Comparison of ENCODE assay signal across 13 cellular contexts in the genomic region with DNA sequence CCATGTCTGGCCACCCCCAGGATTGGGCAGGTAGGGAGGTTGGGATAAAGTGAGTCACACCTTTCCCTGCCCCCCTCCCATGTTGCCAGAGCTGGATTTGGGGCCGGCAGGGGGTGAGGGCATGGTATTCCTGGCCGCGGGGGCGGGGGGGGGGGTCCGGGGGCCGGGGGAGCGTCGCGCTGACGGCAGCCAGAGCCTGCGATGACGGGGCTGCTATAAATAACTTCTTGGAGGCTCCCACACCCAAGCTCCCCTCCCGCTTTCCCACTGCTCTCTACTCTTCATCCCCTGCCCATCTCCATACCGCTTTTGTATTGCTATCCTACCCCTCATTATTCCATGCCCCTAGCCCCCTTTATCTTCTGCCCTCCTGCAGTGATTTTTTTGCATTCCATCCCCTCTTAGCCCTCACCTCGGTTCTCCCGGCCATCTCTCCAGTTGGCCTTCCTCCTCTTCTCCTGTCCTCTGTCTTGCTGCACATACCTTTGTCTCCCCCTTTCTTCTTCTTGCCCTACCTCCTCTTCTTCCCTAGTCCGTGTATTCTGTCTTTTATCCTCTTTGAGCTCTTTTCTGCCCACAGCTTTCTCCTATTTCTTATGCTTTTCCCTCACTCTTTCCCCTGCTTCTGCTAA. TPM values are rescaled to one million over a fixed set of nuclear protein-coding genes. Genes with fewer than 3 reads are reported as not detected.
DNase-seq lines count a peak whose midpoint lies in the region; ATAC-seq and TF ChIP-seq lines count a peak whose summit lies in the region.
"Had no signal": no experiment of that assay in that cellular context is flagged by ENCODE, and none has a peak within 500 bp of the region (broad histone marks: within the 10 kb centered on the region; RNA-seq: fewer than 3 reads in every experiment).

No MANE protein-coding gene starts in this region.

- intact Hi-C loops in MCF 10A (cut with micrococcal nuclease), result no loop called here
- intact Hi-C loops in breast epithelium (cut with DNase I; ENCODE audit: low total_unique reads), result no loop called here
- intact Hi-C loops in vagina (cut with DNase I), result no loop called here

- CTCF ChIA-PET in MCF 10A (lab: Yijun Ruan, JAX), result no interaction called here

- H3K4me1 Mint-ChIP-seq in MCF 10A (ENCODE audit: insufficient read depth, unreplicated experiment), result peaks cover 29% of the 10 kb centered on the region

- peak overlapping the region; percentile 21 for H3K27ac Mint-ChIP-seq in MCF 10A (ENCODE audit: low read depth, unreplicated experiment)

- TF ChIP-seq CTCF in MCF 10A (IDR thresholded peaks at IDR 0.05; ENCODE audit: unreplicated experiment) (no peak), breast epithelium (IDR thresholded peaks at IDR 0.05) (no peak), fibroblast of lung (conservative IDR thresholded peaks at IDR 0.05 in 1 of 2, IDR thresholded peaks at IDR 0.05 in 1 of 2; ENCODE audit: low read depth in 1 of 2, low read length in 2 of 2) (no peak), vagina (IDR thresholded peaks at IDR 0.05) (no peak)

- H3K9me3 Mint-ChIP-seq in MCF 10A (ENCODE audit: unreplicated experiment), result no peaks in the 10 kb centered on the region

- H3K4me3 Mint-ChIP-seq in MCF 10A (ENCODE audit: unreplicated experiment), result no peak overlapping the region

- peaks cover 13% of the 10 kb centered on the region for H3K79me2 ChIP-seq in fibroblast of lung (ENCODE audit: control insufficient read depth, insufficient read depth, low read length)

- no TSS peak for BruUV-seq in MCF 10A (replicated peaks; lab: Mats Ljungman, UMichigan)

- no peaks in the 10 kb centered on the region for H3K27me3 ChIP-seq in breast epithelium
- H3K27me3 ChIP-seq in fibroblast of lung (ENCODE audit: control insufficient read depth, insufficient read depth, low read length), result no peaks in the 10 kb centered on the region
- no peaks in the 10 kb centered on the region for H3K27me3 ChIP-seq in muscle layer of colon (ENCODE audit: control insufficient read depth in 1 of 2, insufficient read depth in 2 of 2, low read length in 2 of 2)
- no peaks in the 10 kb centered on the region for H3K27me3 ChIP-seq in vagina

- H3K4me2 ChIP-seq in fibroblast of lung (ENCODE audit: extremely low read depth, insufficient read depth, low read length), result no peak overlapping the region

- DNase-seq in MCF 10A (ENCODE audit: unreplicated experiment) (no peak), breast epithelium (ENCODE audit: low spot score in 2 of 2) (no peak), fibroblast of lung (ENCODE audit: low read depth in 2 of 2) (peak; percentile 61 to 65), vagina (ENCODE audit: extremely low spot score in 2 of 2) (no peak), NCI-H748 treated with DMSO at 0.1 percent for 48 hours (lab: John Stamatoyannopoulos, UW) (no peak), AML-193 (lab: John Stamatoyannopoulos, UW) (no peak)
- DNase-seq: ACHN; activated CD4-positive, alpha-beta T cell treated with anti-CD3 and anti-CD28 coated beads, Interleukin-2, amount 50 U/mL, for 1 hour; EL; posterior cingulate gyrus; SHP77 treated with DMSO at 0.1 percent for 48 hours had no signal

- H3K9me3 ChIP-seq in breast epithelium (no peaks in the 10 kb centered on the region), fibroblast of lung (ENCODE audit: control insufficient read depth, insufficient read depth, low read depth, low read length) (no peaks in the 10 kb centered on the region), muscle layer of colon (ENCODE audit: low read length) (no peaks in the 10 kb centered on the region), vagina (no peaks in the 10 kb centered on the region)

- H3K9ac ChIP-seq in fibroblast of lung (ENCODE audit: insufficient read depth, low read length) (peak overlapping the region; percentile 20), muscle layer of colon (ENCODE audit: low read length) (peak overlapping the region; percentile 22)

- H2AFZ ChIP-seq in fibroblast of lung (ENCODE audit: low read length), result no peak overlapping the region

- H3K4me1 ChIP-seq in breast epithelium, result peaks cover 0 to 6% of the 10 kb centered on the region in 2 donors
- H3K4me1 ChIP-seq in fibroblast of lung (ENCODE audit: control insufficient read depth, extremely low read depth, insufficient read depth, low read length), result peaks cover 19% of the 10 kb centered on the region
- H3K4me1 ChIP-seq in muscle layer of colon (ENCODE audit: insufficient read depth, low read length), result peaks cover 47% of the 10 kb centered on the region
- H3K4me1 ChIP-seq in vagina, result peaks cover 47% of the 10 kb centered on the region

- H4K20me1 ChIP-seq in fibroblast of lung (ENCODE audit: control insufficient read depth, extremely low read depth, insufficient read depth, low read length), result no peaks in the 10 kb centered on the region

- H3K27ac ChIP-seq in breast epithelium (no peak overlapping the region), fibroblast of lung (ENCODE audit: insufficient read depth, low read length) (peak overlapping the region; percentile 18), muscle layer of colon (ENCODE audit: low read depth, low read length) (peak overlapping the region; percentile 82), vagina (peak overlapping the region; percentile 62)

- peaks cover 10% of the 10 kb centered on the region for H3K36me3 Mint-ChIP-seq in MCF 10A (ENCODE audit: insufficient read depth, unreplicated experiment)

- TF ChIP-seq POLR2A in breast epithelium (IDR thresholded peaks at IDR 0.05) (no peak), vagina (IDR thresholded peaks at IDR 0.05) (no peak)

- no peaks in the 10 kb centered on the region for H3K27me3 Mint-ChIP-seq in MCF 10A (ENCODE audit: insufficient read depth, unreplicated experiment)

- H3K4me3 ChIP-seq in breast epithelium, result no peak overlapping the region
- H3K4me3 ChIP-seq in fibroblast of lung (replicated peaks in 1 of 4; ENCODE audit: control extremely low read depth in 1 of 4, insufficient read depth in 1 of 4, low read depth in 3 of 4, low read length in 4 of 4), result no peak overlapping the region
- H3K4me3 ChIP-seq in muscle layer of colon (ENCODE audit: low read depth in 1 of 2, low read length in 2 of 2), result no peak overlapping the region
- no peak overlapping the region for H3K4me3 ChIP-seq in vagina

- POLR2A ChIA-PET in MCF 10A (lab: Yijun Ruan, JAX), result no interaction called here

- ATAC-seq in HG03045 (IDR thresholded peaks at IDR 0.05; ENCODE audit: unreplicated experiment), result no peak

- H3K36me3 ChIP-seq in breast epithelium (no peaks in the 10 kb centered on the region), fibroblast of lung (ENCODE audit: control insufficient read depth, insufficient read depth, low read length) (peaks cover 22% of the 10 kb centered on the region), muscle layer of colon (ENCODE audit: insufficient read depth, low read length) (peaks cover 35% of the 10 kb centered on the region), vagina (peaks cover 0 to 33% of the 10 kb centered on the region in 2 donors)

RNA-seq across cellular contexts. Expression of gene SYNGAP1, which starts 13.8 kb away (rescaled TPM):
- total RNA-seq in MCF 10A (2022), result 6.7 and 9.9 TPM in 2 replicates
- total RNA-seq in breast epithelium, result 10 to 100 TPM in 2 of 3 donors, 1 to 10 TPM in 1; 6.1 to 12.5 (median 10.7) TPM
- total RNA-seq in fibroblast of lung, result 4.6 and 7.3 TPM in 2 replicates
- 3.6 and 5.9 TPM in 2 replicates for polyA plus RNA-seq in fibroblast of lung
- 13.7 and 14.9 TPM in 2 replicates for polyA plus RNA-seq in fibroblast of lung (2012)
- polyA minus RNA-seq in fibroblast of lung (ENCODE audit: low replicate concordance), result 8.8 and 12.5 TPM in 2 replicates
- 16.0 TPM for total RNA-seq in vagina

RNA-seq across cellular contexts. Expression of gene CUTA, which starts 15.8 kb away (rescaled TPM):
- 212 and 231 TPM in 2 replicates for total RNA-seq in MCF 10A (2022)
- total RNA-seq in breast epithelium, result 100 to 1,000 TPM in 2 of 3 donors, 10 to 100 TPM in 1; 81.3 to 123 (median 111) TPM
- 105 and 127 TPM in 2 replicates for total RNA-seq in fibroblast of lung
- polyA plus RNA-seq in fibroblast of lung, result 264 and 347 TPM in 2 replicates
- polyA plus RNA-seq in fibroblast of lung (2012), result 404 and 504 TPM in 2 replicates
- polyA minus RNA-seq in fibroblast of lung (ENCODE audit: low replicate concordance), result 203 and 241 TPM in 2 replicates
- 73.2 TPM for total RNA-seq in vagina

RNA-seq across cellular contexts. Expression of gene ZBTB9, which starts 20.7 kb away (rescaled TPM):
- 7.5 and 8.3 TPM in 2 replicates for total RNA-seq in MCF 10A (2022)
- 1 to 10 TPM; 1.9 to 5.1 (median 3.6) TPM for total RNA-seq in breast epithelium
- 4.1 and 4.9 TPM in 2 replicates for total RNA-seq in fibroblast of lung
- polyA plus RNA-seq in fibroblast of lung, result 5.2 and 6.7 TPM in 2 replicates
- polyA plus RNA-seq in fibroblast of lung (2012), result 5.6 and 8.8 TPM in 2 replicates
- polyA minus RNA-seq in fibroblast of lung (ENCODE audit: low replicate concordance), result 5.5 and 10.2 TPM in 2 replicates
- total RNA-seq in vagina, result 1.5 TPM

RNA-seq across cellular contexts. Expression of gene PHF1, which starts 22.9 kb away (rescaled TPM):
- 28.9 and 33.9 TPM in 2 replicates for total RNA-seq in MCF 10A (2022)
- total RNA-seq in breast epithelium, result 10 to 100 TPM; 72.8 to 82.8 (median 77.3) TPM
- total RNA-seq in fibroblast of lung, result 24.4 and 28.9 TPM in 2 replicates
- polyA plus RNA-seq in fibroblast of lung, result 29.6 and 32.9 TPM in 2 replicates
- 33.7 and 33.9 TPM in 2 replicates for polyA plus RNA-seq in fibroblast of lung (2012)
- 47.0 and 75.3 TPM in 2 replicates for polyA minus RNA-seq in fibroblast of lung (ENCODE audit: low replicate concordance)
- 73.2 TPM for total RNA-seq in vagina

RNA-seq across cellular contexts. Expression of gene KIFC1, which starts 42.1 kb away (rescaled TPM):
- total RNA-seq in MCF 10A (2022) (20.3 and 27.1 TPM in 2 replicates), breast epithelium (1 to 10 TPM; 2.0 to 3.8 (median 3.2) TPM), fibroblast of lung (0.51 and 5.3 TPM in 2 replicates), vagina (27.5 TPM)
- 8.0 and 36.6 TPM in 2 replicates for polyA plus RNA-seq in fibroblast of lung
- polyA plus RNA-seq in fibroblast of lung (2012), result 7.5 and 33.4 TPM in 2 replicates
- 6.1 and 27.2 TPM in 2 replicates for polyA minus RNA-seq in fibroblast of lung (ENCODE audit: low replicate concordance)

Comparison
In these comparisons a context has a peak if more than half of its experiments do, and no peak if none do; other contexts are left out.
1. DNase-seq: peak in fibroblast of lung (2 of 2); none in MCF 10A (single experiment), breast epithelium (0 of 2), vagina (0 of 2), NCI-H748 treated with DMSO at 0.1 percent for 48 hours (single experiment) and AML-193 (0 of 2).
2. H3K27ac ChIP-seq: peak in fibroblast of lung (single experiment), muscle layer of colon (single experiment) and vagina (single experiment); none in breast epithelium (0 of 2).